10 cellular contexts compared by ENCODE assay signal in genomic region chr6:52929321-52930164, GRCh38. TPM values are rescaled to one million over a fixed set of nuclear protein-coding genes. Genes with fewer than 3 reads are reported as not detected.
A peak's percentile ranks its signal among the peaks of the same experiment; 100 is the strongest.
DNase-seq lines count a peak whose midpoint lies in the region; ATAC-seq and TF ChIP-seq lines count a peak whose summit lies in the region.
"Had no signal": no experiment of that assay in that cellular context is flagged by ENCODE, and none has a peak within 500 bp of the region (broad histone marks: within the 10 kb centered on the region; RNA-seq: fewer than 3 reads in every experiment).

No MANE protein-coding gene starts in this region.

- H3K4me1 ChIP-seq in mammary epithelial cell (ENCODE audit: insufficient read depth, low read length) (peaks cover 23% of the 10 kb centered on the region), right cardiac atrium (ENCODE audit: control insufficient read depth, insufficient read depth, low read length) (no peaks in the 10 kb centered on the region)

- DNase-seq in COLO829 (ENCODE audit: low spot score): peak; percentile 66
- peak; percentile 19 for DNase-seq in NCI-H460 (ENCODE audit: extremely low read depth, low read depth)
- DNase-seq in mammary epithelial cell: peak; percentile 86
- peak; percentile 75 for DNase-seq in mucosa of gallbladder (ENCODE audit: low spot score)
- no peak for DNase-seq in caudate nucleus (lab: John Stamatoyannopoulos, UW)
- no peak for DNase-seq in right cardiac atrium
- DNase-seq: activated T-cell treated with anti-CD3 and anti-CD28 coated beads, Interleukin-2, amount 50 U/mL, for 24 hours; NCI-H2171 had no signal

- H3K79me2 ChIP-seq in mammary epithelial cell (ENCODE audit: insufficient read depth, low read length): no peaks in the 10 kb centered on the region

- WGBS in mammary epithelial cell (ENCODE audit: low coverage, missing lambda C conversion rate): 51% methylated on average over 6 of the region's 6 CpGs
- 92% methylated on average over 6 of the region's 6 CpGs for WGBS in right cardiac atrium

- in situ Hi-C loops in mammary epithelial cell (cut with MboI; ENCODE audit: low sequenced_read_pairs in 2 of 2): no loop called here

- peaks cover 2% of the 10 kb centered on the region for H3K27me3 ChIP-seq in mammary epithelial cell (ENCODE audit: insufficient read depth, low read length)
- no peaks in the 10 kb centered on the region for H3K27me3 ChIP-seq in right cardiac atrium (ENCODE audit: control insufficient read depth, insufficient read depth)

- no peaks in the 10 kb centered on the region for H4K20me1 ChIP-seq in mammary epithelial cell (ENCODE audit: insufficient read depth, low read length)

- BruUV-seq in mammary epithelial cell (replicated peaks; lab: Mats Ljungman, UMichigan): no TSS peak

- peak in 1 of 2 donors; percentile 18 for TF ChIP-seq CTCF in mammary epithelial cell (conservative IDR thresholded peaks at IDR 0.05 in 1 of 2, IDR thresholded peaks at IDR 0.05 in 1 of 2; ENCODE audit: extremely low read depth in 1 of 2, insufficient read depth in 1 of 2, low read depth in 1 of 2, low read length in 2 of 2)

- H3K9ac ChIP-seq in mammary epithelial cell (ENCODE audit: insufficient read depth, low read length): no peak overlapping the region

- H3K4me2 ChIP-seq in mammary epithelial cell (ENCODE audit: insufficient read depth, low read depth, low read length): peak overlapping the region; percentile 53

- dilution Hi-C loops in mammary epithelial cell (cut with HindIII; ENCODE audit: low sequenced_read_pairs): no loop called here

- H3K9me3 ChIP-seq in mammary epithelial cell (replicated peaks; ENCODE audit: insufficient read depth, low read length): no peaks in the 10 kb centered on the region
- H3K9me3 ChIP-seq in right cardiac atrium (ENCODE audit: control insufficient read depth, low read length): no peaks in the 10 kb centered on the region

- H3K36me3 ChIP-seq in mammary epithelial cell (ENCODE audit: insufficient read depth, low read length): no peaks in the 10 kb centered on the region

- H3K4me3 ChIP-seq in mammary epithelial cell (replicated peaks in 1 of 3; ENCODE audit: insufficient read depth in 1 of 3, low read depth in 2 of 3, low read length in 3 of 3) (no peak overlapping the region), right cardiac atrium (ENCODE audit: low read length) (no peak overlapping the region)

- H2AFZ ChIP-seq in mammary epithelial cell (ENCODE audit: low read depth, low read length): peak overlapping the region; percentile 16

- ATAC-seq in right cardiac atrium: no peak
- ATAC-seq in GM18519 (IDR thresholded peaks at IDR 0.05; ENCODE audit: low FRiP score, unreplicated experiment): no peak
- no peak for ATAC-seq in HG03354 (IDR thresholded peaks at IDR 0.05; ENCODE audit: poor library complexity, severe bottlenecking, unreplicated experiment)

- CTCF ChIA-PET in mammary epithelial cell (lab: Charles Lee; ENCODE audit: low non-redundant PET): no interaction called here

- H3K27ac ChIP-seq in mammary epithelial cell (ENCODE audit: insufficient read depth, low read depth, low read length) (peak overlapping the region; percentile 62), caudate nucleus (ENCODE audit: low read depth, low read length) (no peak overlapping the region), right cardiac atrium (ENCODE audit: low read length) (no peak overlapping the region)

- intact Hi-C loops in mammary epithelial cell (cut with micrococcal nuclease): no loop called here
- intact Hi-C loops in right cardiac atrium (cut with DNase I): no loop called here

RNA-seq across cellular contexts. Expression of gene GSTA3, which starts 20.0 kb away (rescaled TPM):
- total RNA-seq in NCI-H460 (2014; rRNA removed; shearing (Covaris generic)): not detected in 2 replicates
- polyA plus RNA-seq in NCI-H460 (2014; cell fraction: nucleus; rRNA removed): not detected in 2 replicates
- total RNA-seq in mammary epithelial cell (not detected), mucosa of gallbladder (not detected), right cardiac atrium (not detected)
- polyA plus RNA-seq in mammary epithelial cell (not detected), right cardiac atrium (not detected)
- not detected for polyA minus RNA-seq in mammary epithelial cell

Comparison
In these comparisons a context has a peak if more than half of its experiments do, and no peak if none do; other contexts are left out.
1. DNase-seq: peak in COLO829 (single experiment), NCI-H460 (single experiment), mammary epithelial cell (single experiment) and mucosa of gallbladder (single experiment); none in caudate nucleus (0 of 61) and right cardiac atrium (0 of 3).